Comparison of ENCODE assay signal across 8 cellular contexts in the genomic region with DNA sequence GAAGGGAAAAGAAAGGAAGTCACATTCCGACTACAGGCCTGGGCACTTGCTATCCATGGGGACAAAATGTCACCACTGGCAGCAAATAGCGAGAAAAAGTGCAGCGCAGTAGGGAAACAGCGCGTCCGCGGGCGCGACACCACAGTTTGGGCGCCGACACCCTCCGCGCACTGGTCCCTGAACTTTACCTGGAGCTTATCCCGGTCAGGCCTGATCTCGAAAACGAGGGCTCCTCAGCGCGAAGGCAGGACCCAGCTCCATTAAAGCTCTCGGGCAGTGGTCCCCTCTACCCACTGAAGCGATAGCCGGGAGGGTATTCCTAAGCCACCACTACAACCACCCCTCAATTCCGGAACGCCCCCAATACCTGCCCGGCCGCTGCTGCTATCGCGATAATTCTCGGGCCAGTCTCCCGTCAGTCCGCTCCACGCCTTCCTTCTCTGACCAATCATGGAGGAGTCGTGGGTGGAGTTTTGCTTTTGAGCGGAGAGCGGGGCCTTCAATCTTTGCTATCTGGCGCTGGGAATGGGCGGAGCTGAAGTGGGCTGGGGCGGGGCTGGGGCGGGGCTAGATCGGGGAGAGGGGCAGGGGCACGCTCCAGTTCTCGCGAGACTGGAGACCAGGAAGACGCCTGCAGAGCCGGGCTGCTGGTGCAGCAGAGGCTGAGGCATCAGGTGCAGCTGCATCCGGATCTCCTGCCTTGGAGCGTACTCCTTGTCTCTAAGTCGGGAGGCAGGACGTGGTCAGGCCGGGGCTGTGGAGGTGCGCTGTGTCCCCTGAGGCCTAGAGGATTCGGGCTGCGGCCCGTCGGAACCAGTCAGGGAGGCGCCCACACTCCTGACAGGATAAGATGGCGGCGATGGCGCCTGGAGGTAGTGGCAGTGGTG. TPM values are rescaled to one million over a fixed set of nuclear protein-coding genes. Genes with fewer than 3 reads are reported as not detected.
DNase-seq lines count a peak whose midpoint lies in the region; ATAC-seq, FAIRE-seq and TF ChIP-seq lines count a peak whose summit lies in the region.

A gene with protein sequence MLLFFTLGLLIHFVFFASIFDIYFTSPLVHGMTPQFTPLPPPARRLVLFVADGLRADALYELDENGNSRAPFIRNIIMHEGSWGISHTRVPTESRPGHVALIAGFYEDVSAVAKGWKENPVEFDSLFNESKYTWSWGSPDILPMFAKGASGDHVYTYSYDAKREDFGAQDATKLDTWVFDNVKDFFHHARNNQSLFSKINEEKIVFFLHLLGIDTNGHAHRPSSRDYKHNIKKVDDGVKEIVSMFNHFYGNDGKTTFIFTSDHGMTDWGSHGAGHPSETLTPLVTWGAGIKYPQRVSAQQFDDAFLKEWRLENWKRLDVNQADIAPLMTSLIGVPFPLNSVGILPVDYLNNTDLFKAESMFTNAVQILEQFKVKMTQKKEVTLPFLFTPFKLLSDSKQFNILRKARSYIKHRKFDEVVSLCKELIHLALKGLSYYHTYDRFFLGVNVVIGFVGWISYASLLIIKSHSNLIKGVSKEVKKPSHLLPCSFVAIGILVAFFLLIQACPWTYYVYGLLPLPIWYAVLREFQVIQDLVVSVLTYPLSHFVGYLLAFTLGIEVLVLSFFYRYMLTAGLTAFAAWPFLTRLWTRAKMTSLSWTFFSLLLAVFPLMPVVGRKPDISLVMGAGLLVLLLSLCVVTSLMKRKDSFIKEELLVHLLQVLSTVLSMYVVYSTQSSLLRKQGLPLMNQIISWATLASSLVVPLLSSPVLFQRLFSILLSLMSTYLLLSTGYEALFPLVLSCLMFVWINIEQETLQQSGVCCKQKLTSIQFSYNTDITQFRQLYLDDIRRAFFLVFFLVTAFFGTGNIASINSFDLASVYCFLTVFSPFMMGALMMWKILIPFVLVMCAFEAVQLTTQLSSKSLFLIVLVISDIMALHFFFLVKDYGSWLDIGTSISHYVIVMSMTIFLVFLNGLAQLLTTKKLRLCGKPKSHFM (minus strand): TSS at position 401 of the 887 bp plus-strand sequence. CDS start 25,703 bp downstream, outside the sequence.
Gene RELCH (plus strand): TSS at position 600 of the 887 bp plus-strand sequence. CDS start 251 bp downstream, at position 851.

- H3K4me3 ChIP-seq in HUES64 (ENCODE audit: low read length) (peak within 1 kb of the TSS; percentile 98), OCI-LY1 (ENCODE audit: low read depth, low read length, poor library complexity, severe bottlenecking) (peak within 1 kb of the TSS; percentile 98), mesodermal cell (ENCODE audit: extremely low read depth, insufficient read depth, low read length, poor library complexity, severe bottlenecking) (peak within 1 kb of the TSS; percentile 94)

- TF ChIP-seq CTCF in Calu3 (IDR thresholded peaks at IDR 0.05; ENCODE audit: unreplicated experiment) (no peak), OCI-LY1 (IDR thresholded peaks at IDR 0.05; ENCODE audit: low read length) (no peak)

- no peaks in the 10 kb centered on the region for H4K20me1 ChIP-seq in OCI-LY1 (ENCODE audit: insufficient read depth, low read length)

- H3K4me3 Mint-ChIP-seq in Calu3 (ENCODE audit: low read depth, unreplicated experiment) = peak within 1 kb of the TSS; percentile 99

- CTCF ChIA-PET in Calu3 (lab: Charles Lee) = interaction anchor here (0.5 to 3.5 kb wide), 6 partner anchors 12 to 707 kb away, joined by 3 to 14 read pairs (median 4); no protein-coding TSS in a partner anchor

- H3K79me2 ChIP-seq in OCI-LY1 (ENCODE audit: insufficient read depth, low read length) = peaks cover 61% of the 10 kb centered on the region

- H3K36me3 Mint-ChIP-seq in Calu3 (ENCODE audit: insufficient read depth, unreplicated experiment) = peaks cover 56% of the 10 kb centered on the region

- H3K27me3 Mint-ChIP-seq in Calu3 (ENCODE audit: unreplicated experiment) = no peaks in the 10 kb centered on the region

- no peak within 1 kb of the TSS for H2AFZ ChIP-seq in OCI-LY1 (ENCODE audit: low read length)

- H3K4me1 ChIP-seq in HUES64 (ENCODE audit: insufficient read depth, low read length) (peaks cover 10% of the 10 kb centered on the region; the same call in 1 of the 2 replicates), OCI-LY1 (ENCODE audit: insufficient read depth, low read length, severe bottlenecking) (peaks cover 49% of the 10 kb centered on the region), mesodermal cell (ENCODE audit: control insufficient read depth, insufficient read depth, low read length, poor library complexity, severe bottlenecking) (no peaks in the 10 kb centered on the region)

- peak; percentile 93 for ATAC-seq in GM21447 (IDR thresholded peaks at IDR 0.05; ENCODE audit: unreplicated experiment)

- intact Hi-C loops in Calu3 (cut with micrococcal nuclease; ENCODE audit: unreplicated experiment) = loop anchor here (5.0 kb wide), 1 partner anchor 135 kb away; no protein-coding TSS in a partner anchor

- FAIRE-seq in endometrium (lab: Jason Lieb, UNC) = peak; percentile 89

- H3F3A ChIP-seq in OCI-LY1 (ENCODE audit: insufficient read depth, low read length) = no peaks in the 10 kb centered on the region

- H3K9me2 ChIP-seq in OCI-LY1 (ENCODE audit: low read depth, low read length) = no peaks in the 10 kb centered on the region

- under 1% methylated on average over 58 of the region's 58 CpGs for WGBS in HUES64
- WGBS in mesodermal cell (ENCODE audit: insufficient coverage in 2 of 2), 2 experiments = 0% methylated on average over 36 to 39 of the region's 58 CpGs

- H3K4me1 Mint-ChIP-seq in Calu3 (ENCODE audit: low read depth, unreplicated experiment) = peaks cover 33% of the 10 kb centered on the region

- H3K27ac ChIP-seq in HUES64 (ENCODE audit: low read depth, low read length) (peak within 1 kb of the TSS; percentile 88), OCI-LY1 (ENCODE audit: low read depth, low read length, poor library complexity, severe bottlenecking) (peak within 1 kb of the TSS; percentile 33), mesodermal cell (ENCODE audit: low read depth, low read length, severe bottlenecking) (peak within 1 kb of the TSS; percentile 93)

- H3K9ac ChIP-seq in HUES64 (ENCODE audit: low read depth, low read length) (peak within 1 kb of the TSS; percentile 95), OCI-LY1 (ENCODE audit: low read length) (peak within 1 kb of the TSS; percentile 95)

- H3K27me3 ChIP-seq in HUES64 (ENCODE audit: insufficient read depth, low read length) (no peaks in the 10 kb centered on the region), OCI-LY1 (ENCODE audit: insufficient read depth, low read length) (no peaks in the 10 kb centered on the region)

- peak within 1 kb of the TSS; percentile 97 for H3K27ac Mint-ChIP-seq in Calu3 (ENCODE audit: unreplicated experiment)

- H3K36me3 ChIP-seq in HUES64 (ENCODE audit: insufficient read depth, low read length) (no peaks in the 10 kb centered on the region), OCI-LY1 (ENCODE audit: insufficient read depth, low read length) (peaks cover 21% of the 10 kb centered on the region), mesodermal cell (ENCODE audit: control insufficient read depth, insufficient read depth, low read length) (no peaks in the 10 kb centered on the region)

- TSS peak; percentile 62 for BruUV-seq in Calu3 (replicated peaks; lab: Mats Ljungman, UMichigan)

- DNase-seq in Calu3 = peak; percentile 96
- DNase-seq in activated CD8-positive, alpha-beta memory T cell treated with anti-CD3 and anti-CD28 coated beads, Interleukin-2, amount 50 U/mL, for 4 hours = peak; percentile 90
- peak; percentile 83 to 94 for DNase-seq in stimulated activated CD8-positive, alpha-beta memory T cell treated with anti-CD3 and anti-CD28 coated beads, Interleukin-15, amount 100 ng/mL, for 4 hours (ENCODE audit: low read depth in 2 of 2)

- peak within 1 kb of the TSS; percentile 77 for H3K4me2 ChIP-seq in OCI-LY1 (ENCODE audit: low read length)

- no peaks in the 10 kb centered on the region for H3K9me3 ChIP-seq in HUES64 (ENCODE audit: insufficient read depth, low read depth, low read length)
- H3K9me3 ChIP-seq in OCI-LY1 (ENCODE audit: low read length) = 0 out of 2 replicates have a peak, but pooled peaks cover 5% of the 10 kb centered on the region
- H3K9me3 ChIP-seq in mesodermal cell (ENCODE audit: control insufficient read depth, low read length) = no peaks in the 10 kb centered on the region

- H3K9me3 Mint-ChIP-seq in Calu3 (ENCODE audit: low read depth, unreplicated experiment) = no peaks in the 10 kb centered on the region

RNA-seq across cellular contexts. Expression of the first gene that starts in this region (rescaled TPM):
- total RNA-seq in Calu3 (2022) = 52.5 and 57.3 TPM in 2 replicates
- polyA plus RNA-seq in HUES64 (2013, experiment 1 of 2) = 11.9 TPM
- 14.6 TPM for polyA plus RNA-seq in HUES64 (2013, experiment 2 of 2)
- 14.7 TPM for polyA plus RNA-seq in mesodermal cell (2013, experiment 1 of 2)
- polyA plus RNA-seq in mesodermal cell (2013, experiment 2 of 2) = 15.3 TPM

RNA-seq across cellular contexts. Expression of gene RELCH, which starts in this region (rescaled TPM):
- 54.5 and 63.9 TPM in 2 replicates for total RNA-seq in Calu3 (2022)
- 16.8 TPM for polyA plus RNA-seq in HUES64 (2013, experiment 1 of 2)
- 15.5 TPM for polyA plus RNA-seq in HUES64 (2013, experiment 2 of 2)
- 18.2 TPM for polyA plus RNA-seq in mesodermal cell (2013, experiment 1 of 2)
- 17.1 TPM for polyA plus RNA-seq in mesodermal cell (2013, experiment 2 of 2)

Comparison
In these comparisons a context has a peak if more than half of its experiments do, and no peak if none do; other contexts are left out.
1. Peak in every context shown above with its lines: DNase-seq, ATAC-seq, H3K4me3 ChIP-seq and H3K27ac ChIP-seq.
2. H3K27ac ChIP-seq: peak in every context shown above with its lines; median percentile 93 in mesodermal cell; 88 in HUES64; 33 in OCI-LY1.